ENCODE assay signal across 9 cellular contexts in genomic region chr3:142724682-142725351, GRCh38. TPM values are rescaled to one million over a fixed set of nuclear protein-coding genes. Genes with fewer than 3 reads are reported as not detected.
DNase-seq lines count a peak whose midpoint lies in the region; ATAC-seq and FAIRE-seq lines count a peak whose summit lies in the region.
"Had no signal": no experiment of that assay in that cellular context is flagged by ENCODE, and none has a peak within 500 bp of the region (broad histone marks: within the 10 kb centered on the region; RNA-seq: fewer than 3 reads in every experiment).

No MANE protein-coding gene starts in this region.

- no peak overlapping the region for H3K27ac ChIP-seq in CD4-positive, CD25-positive, alpha-beta regulatory T cell (ENCODE audit: insufficient read depth, low read length, poor library complexity, severe bottlenecking)

- peaks cover 60% of the 10 kb centered on the region for H3K27me3 Mint-ChIP-seq in CD4-positive, CD25-positive, alpha-beta regulatory T cell

- DNase-seq in CD4-positive, CD25-positive, alpha-beta regulatory T cell, result peak in 1 of 3 donors; percentile 8
- DNase-seq in HTR-8/SVneo (ENCODE audit: insufficient read length, low spot score) (peak; percentile 47), SW480 (ENCODE audit: low spot score) (peak; percentile 54), dermis blood vessel endothelial cell (peak; percentile 38), left lobe of liver (ENCODE audit: low spot score) (no peak), NOMO-1 treated with dmso at 0.1 percent for 144 hours (lab: John Stamatoyannopoulos, UW; ENCODE audit: unreplicated experiment) (no peak)
- DNase-seq in stimulated activated CD4-positive, alpha-beta T cell treated with anti-CD3 and anti-CD28 coated beads, TNF-alpha, amount 100 ng/mL, for 48 hours (ENCODE audit: low read depth in 3 of 3), result peak in 2 of 3 donors; percentile 1 to 20

- H3K36me3 Mint-ChIP-seq in CD4-positive, CD25-positive, alpha-beta regulatory T cell, result peaks cover 3% of the 10 kb centered on the region

- peaks cover 12% of the 10 kb centered on the region for H3K4me1 ChIP-seq in CD4-positive, CD25-positive, alpha-beta regulatory T cell (ENCODE audit: control insufficient read depth, insufficient read depth, low read length, poor library complexity, severe bottlenecking)

- peaks cover 9% of the 10 kb centered on the region for H3K27me3 ChIP-seq in CD4-positive, CD25-positive, alpha-beta regulatory T cell (ENCODE audit: control insufficient read depth, insufficient read depth, low read length)

- H3K4me3 ChIP-seq in CD4-positive, CD25-positive, alpha-beta regulatory T cell (ENCODE audit: low read depth, low read length), result peak overlapping the region; percentile 47

- no peaks in the 10 kb centered on the region for H3K9me3 Mint-ChIP-seq in CD4-positive, CD25-positive, alpha-beta regulatory T cell

- H3K4me1 Mint-ChIP-seq in CD4-positive, CD25-positive, alpha-beta regulatory T cell, result peaks cover 4 to 14% (median 9%) of the 10 kb centered on the region in 4 donors

- no peak for ATAC-seq in CD4-positive, CD25-positive, alpha-beta regulatory T cell (ENCODE audit: low read depth in 2 of 2)
- ATAC-seq in GM19455 (IDR thresholded peaks at IDR 0.05; ENCODE audit: unreplicated experiment) (peak; percentile 4), left lobe of liver (peak; percentile 35)

- no peaks in the 10 kb centered on the region for H3K9me3 ChIP-seq in CD4-positive, CD25-positive, alpha-beta regulatory T cell (ENCODE audit: control insufficient read depth in 2 of 2, low read length in 2 of 2)

- H3K27ac Mint-ChIP-seq in CD4-positive, CD25-positive, alpha-beta regulatory T cell, result peak overlapping the region in 2 of 3 donors; percentile 57 to 79

- peak overlapping the region; percentile 82 to 90 (median 84) for H3K4me3 Mint-ChIP-seq in CD4-positive, CD25-positive, alpha-beta regulatory T cell

- no peak for FAIRE-seq in HTR-8/SVneo (lab: Jason Lieb, UNC)
- FAIRE-seq: TTC549 had no signal

- no peaks in the 10 kb centered on the region for H3K36me3 ChIP-seq in CD4-positive, CD25-positive, alpha-beta regulatory T cell (ENCODE audit: control insufficient read depth, insufficient read depth, low read length)

RNA-seq across cellular contexts. Expression of gene TRPC1, which starts 1.0 kb away (rescaled TPM):
- total RNA-seq in CD4-positive, CD25-positive, alpha-beta regulatory T cell, result 1.6 TPM
- polyA plus RNA-seq in CD4-positive, CD25-positive, alpha-beta regulatory T cell, result under 1 TPM; 0.24 to 0.80 (median 0.67) TPM
- total RNA-seq in dermis blood vessel endothelial cell, result 7.2 and 14.0 TPM in 2 replicates
- total RNA-seq in left lobe of liver, result 0.43 TPM

Comparison
In these comparisons a context has a peak if more than half of its experiments do, and no peak if none do; other contexts are left out.
1. ATAC-seq: peak in GM19455 (single experiment) and left lobe of liver (single experiment); none in CD4-positive, CD25-positive, alpha-beta regulatory T cell (0 of 2).
2. DNase-seq: peak in HTR-8/SVneo (single experiment), SW480 (single experiment), dermis blood vessel endothelial cell (single experiment) and stimulated activated CD4-positive, alpha-beta T cell treated with anti-CD3 and anti-CD28 coated beads, TNF-alpha, amount 100 ng/mL, for 48 hours (2 of 3); none in left lobe of liver (single experiment) and NOMO-1 treated with dmso at 0.1 percent for 144 hours (single experiment).